32 cellular contexts compared by ENCODE assay signal in genomic region chr7:1763033-1763432, GRCh38.
"Had no signal": no experiment of that assay in that cellular context is flagged by ENCODE, and none has a peak within 500 bp of the region (broad histone marks: within the 10 kb centered on the region; RNA-seq: fewer than 3 reads in every experiment).

No MANE protein-coding gene starts in this region.

- H3K9me3 Mint-ChIP-seq: activated B cell treated with CpG ODN at 0.5 μM for 24 hours; dendritic cell treated with granulocyte-macrophage colony-stimulating factor and Interleukin-4, amounts not matched to agents 40 ng/mL and 50 ng/mL, for 4 days had no signal

- H3K27ac ChIP-seq: body of pancreas, colonic mucosa, dorsolateral prefrontal cortex, esophagus muscularis mucosa, foreskin keratinocyte, gastrocnemius medialis, WERI-Rb-1 had no signal

- H3K4me1 ChIP-seq: body of pancreas, colonic mucosa, esophagus muscularis mucosa, foreskin keratinocyte had no signal

- DNase-seq: activated B cell treated with CpG ODN at 0.5 μM for 24 hours; activated CD4-positive, alpha-beta T cell treated with anti-CD3 and anti-CD28 coated beads for 48 hours; activated CD4-positive, alpha-beta T cell treated with anti-CD3 and anti-CD28 coated beads, Interleukin-2, amount 50 U/mL, for 1 hour; activated CD4-positive, alpha-beta T cell treated with anti-CD3 and anti-CD28 coated beads, Interleukin-2, amount 50 U/mL, for 48 hours; activated CD8-positive, alpha-beta T cell treated with anti-CD3 and anti-CD28 coated beads for 36 hours; activated gamma-delta T cell treated with Interleukin-2 at 50 U/mL for 16 hours; activated naive CD4-positive, alpha-beta T cell treated with anti-CD3 and anti-CD28 coated beads, Interleukin-2, amount 50 U/mL, for 16 hours; activated naive CD4-positive, alpha-beta T cell treated with Interleukin-2 at 50 U/mL for 16 hours; activated T-cell treated with anti-CD3 and anti-CD28 coated beads, Interleukin-2, amount 50 U/mL, for 1 hour; activated T-cell treated with anti-CD3 and anti-CD28 coated beads, Interleukin-2, amount 50 U/mL, for 48 hours; amniotic stem cell; anterior cingulate cortex; body of pancreas; caudate nucleus; colonic mucosa; effector memory CD4-positive, alpha-beta T cell; erythroblast; foreskin keratinocyte; gastrocnemius medialis; glutamatergic neuron; T-helper 1 cell; T-helper 17 cell; T1000; WERI-Rb-1 had no signal

- H3K9me3 ChIP-seq: colonic mucosa, gastrocnemius medialis had no signal

- H3K4me1 Mint-ChIP-seq: activated B cell treated with CpG ODN at 0.5 μM for 24 hours, T-helper 17 cell had no signal

- H3K4me3 ChIP-seq: body of pancreas, colonic mucosa, dorsolateral prefrontal cortex, esophagus muscularis mucosa, gastrocnemius medialis had no signal

- H3K27me3 Mint-ChIP-seq: activated CD8-positive, alpha-beta T cell treated with anti-CD3 and anti-CD28 coated beads for 36 hours; activated naive CD8-positive, alpha-beta T cell had no signal

- ATAC-seq: activated CD4-positive, CD25-positive, alpha-beta regulatory T cell treated with anti-CD3 and anti-CD28 coated beads, Interleukin-2, amount 50 U/mL, for 24 hours; activated CD8-positive, alpha-beta T cell treated with anti-CD3 and anti-CD28 coated beads for 36 hours; body of pancreas; foreskin keratinocyte; gastrocnemius medialis; T-helper 17 cell had no signal

- H3K27ac Mint-ChIP-seq: activated B cell treated with CpG ODN at 0.5 μM for 24 hours; activated CD8-positive, alpha-beta T cell treated with anti-CD3 and anti-CD28 coated beads for 36 hours; activated naive CD8-positive, alpha-beta T cell; activated T-helper 1 cell treated with anti-CD3 and anti-CD28 coated beads, Interleukin-12 subunit alpha, Interleukin-12 subunit beta, Interleukin-2, Interleukin-4 antibody, amounts not matched to agents 30 ng/mL and 10 ng/mL and 1 ng/mL, durations not matched to agents 14 hours and 24 hours and 36 hours; activated T-helper 2 cell treated with anti-CD3 and anti-CD28 coated beads, Interferon-gamma antibody, Interleukin-2, Interleukin-4, amounts not matched to agents 10 μg/mL and 5 μg/mL and 100 μg/mL, durations not matched to agents 14 hours and 24 hours and 36 hours; dendritic cell treated with granulocyte-macrophage colony-stimulating factor and Interleukin-4, amounts not matched to agents 40 ng/mL and 50 ng/mL, for 4 days; T-helper 17 cell; T-helper 2 cell treated with Interferon-gamma antibody and Interleukin-4, amounts not matched to agents 5 μg/mL and 100 μg/mL, for 36 hours had no signal

- H3K36me3 Mint-ChIP-seq: activated naive CD8-positive, alpha-beta T cell had no signal

- H3K4me3 Mint-ChIP-seq: activated B cell treated with CpG ODN at 0.5 μM for 24 hours; activated CD8-positive, alpha-beta T cell treated with anti-CD3 and anti-CD28 coated beads for 36 hours; activated naive CD8-positive, alpha-beta T cell; activated T-helper 1 cell treated with anti-CD3 and anti-CD28 coated beads, Interleukin-12 subunit alpha, Interleukin-12 subunit beta, Interleukin-2, Interleukin-4 antibody, amounts not matched to agents 30 ng/mL and 10 ng/mL and 1 ng/mL, durations not matched to agents 14 hours and 24 hours and 36 hours; dendritic cell treated with granulocyte-macrophage colony-stimulating factor and Interleukin-4, amounts not matched to agents 40 ng/mL and 50 ng/mL, for 4 days; T-helper 17 cell; T-helper 2 cell treated with Interferon-gamma antibody and Interleukin-4, amounts not matched to agents 5 μg/mL and 100 μg/mL, for 36 hours had no signal

- H3K36me3 ChIP-seq: colonic mucosa, esophagus muscularis mucosa, gastrocnemius medialis, WERI-Rb-1 had no signal

- H3K27me3 ChIP-seq: body of pancreas, colonic mucosa, foreskin keratinocyte, gastrocnemius medialis had no signal
